In genomic region chr7:17498230-17498629, GRCh38 we compare ENCODE assay signal across 21 cellular contexts.
"Had no signal": no experiment of that assay in that cellular context is flagged by ENCODE, and none has a peak within 500 bp of the region (broad histone marks: within the 10 kb centered on the region; RNA-seq: fewer than 3 reads in every experiment).

No MANE protein-coding gene starts in this region.

- H3K36me3 ChIP-seq: cardiac muscle cell, heart left ventricle, neural progenitor cell, sigmoid colon, spleen, upper lobe of left lung had no signal

- ATAC-seq: activated naive CD8-positive, alpha-beta T cell treated with anti-CD3 and anti-CD28 coated beads, Interleukin-2, amount 50 U/mL, for 24 hours; activated T-cell treated with anti-CD3 and anti-CD28 coated beads, Interleukin-2, amount 50 U/mL, for 72 hours; body of pancreas; heart left ventricle; left colon; naive thymus-derived CD4-positive, alpha-beta T cell; T-helper 17 cell had no signal

- H3K27me3 Mint-ChIP-seq: activated CD4-positive, alpha-beta memory T cell treated with anti-CD3 and anti-CD28 coated beads for 36 hours had no signal

- H3K4me3 Mint-ChIP-seq: activated CD4-positive, alpha-beta memory T cell treated with anti-CD3 and anti-CD28 coated beads for 36 hours; activated naive CD4-positive, alpha-beta T cell treated with anti-CD3 and anti-CD28 coated beads for 36 hours; activated naive CD8-positive, alpha-beta T cell treated with anti-CD3 and anti-CD28 coated beads, Interleukin-2, amount 50 U/mL, for 24 hours; activated T-cell treated with anti-CD3 and anti-CD28 coated beads, Interleukin-2, amount 50 U/mL, for 72 hours; naive thymus-derived CD4-positive, alpha-beta T cell; neural progenitor cell; T-helper 17 cell had no signal

- H3K27ac Mint-ChIP-seq: activated CD4-positive, alpha-beta memory T cell treated with anti-CD3 and anti-CD28 coated beads for 36 hours; activated naive CD4-positive, alpha-beta T cell treated with anti-CD3 and anti-CD28 coated beads for 36 hours; activated naive CD8-positive, alpha-beta T cell treated with anti-CD3 and anti-CD28 coated beads, Interleukin-2, amount 50 U/mL, for 24 hours; activated T-cell treated with anti-CD3 and anti-CD28 coated beads, Interleukin-2, amount 50 U/mL, for 72 hours; neural progenitor cell; T-helper 17 cell had no signal

- H3K9ac ChIP-seq: neural progenitor cell had no signal

- H3K4me2 ChIP-seq: neural progenitor cell had no signal

- H3K9me3 ChIP-seq: body of pancreas, heart left ventricle, sigmoid colon, spleen, testis, upper lobe of left lung had no signal

- DNase-seq: activated CD4-positive, alpha-beta memory T cell treated with anti-CD3 and anti-CD28 coated beads for 36 hours; activated CD4-positive, alpha-beta T cell treated with anti-CD3 and anti-CD28 coated beads for 48 hours; activated effector memory CD4-positive, alpha-beta T cell treated with Interleukin-2 at 50 U/mL for 16 hours; activated naive CD4-positive, alpha-beta T cell treated with anti-CD3 and anti-CD28 coated beads for 36 hours; activated naive CD8-positive, alpha-beta T cell treated with anti-CD3 and anti-CD28 coated beads, Interleukin-2, amount 50 U/mL, for 24 hours; activated T-cell treated with anti-CD3 and anti-CD28 coated beads, Interleukin-2, amount 50 U/mL, for 72 hours; body of pancreas; islet precursor cell; left colon; naive thymus-derived CD4-positive, alpha-beta T cell; sigmoid colon; spleen; stimulated activated CD4-positive, alpha-beta T cell treated with anti-CD3 and anti-CD28 coated beads, Interleukin-4, amount 100 ng/mL, for 1 hour; stimulated activated naive CD4-positive, alpha-beta T cell; T-helper 17 cell; testis; upper lobe of left lung had no signal

- H3K9me3 Mint-ChIP-seq: activated CD4-positive, alpha-beta memory T cell treated with anti-CD3 and anti-CD28 coated beads for 36 hours; activated naive CD4-positive, alpha-beta T cell treated with anti-CD3 and anti-CD28 coated beads for 36 hours; activated naive CD8-positive, alpha-beta T cell treated with anti-CD3 and anti-CD28 coated beads, Interleukin-2, amount 50 U/mL, for 24 hours; activated T-cell treated with anti-CD3 and anti-CD28 coated beads, Interleukin-2, amount 50 U/mL, for 72 hours; naive thymus-derived CD4-positive, alpha-beta T cell; neural progenitor cell had no signal

- H3K4me3 ChIP-seq: body of pancreas, cardiac muscle cell, heart left ventricle, lung, neural progenitor cell, sigmoid colon, spleen, testis, upper lobe of left lung had no signal

- H3K27ac ChIP-seq: cardiac muscle cell, heart left ventricle, neural progenitor cell, sigmoid colon, spleen, testis, upper lobe of left lung had no signal

- H3K27me3 ChIP-seq: body of pancreas, cardiac muscle cell, heart left ventricle, neural progenitor cell, sigmoid colon, spleen, testis, upper lobe of left lung had no signal

- H3K4me1 Mint-ChIP-seq: activated naive CD8-positive, alpha-beta T cell treated with anti-CD3 and anti-CD28 coated beads, Interleukin-2, amount 50 U/mL, for 24 hours; naive thymus-derived CD4-positive, alpha-beta T cell; neural progenitor cell had no signal

- H2AFZ ChIP-seq: neural progenitor cell had no signal

- H3K4me1 ChIP-seq: body of pancreas, neural progenitor cell, testis had no signal

- H3K36me3 Mint-ChIP-seq: activated CD4-positive, alpha-beta memory T cell treated with anti-CD3 and anti-CD28 coated beads for 36 hours; naive thymus-derived CD4-positive, alpha-beta T cell; neural progenitor cell had no signal
